In genomic region chr4:163755013-163755412, GRCh38 we compare ENCODE assay signal across 8 cellular contexts.
DNase-seq lines count a peak whose midpoint lies in the region; ATAC-seq and TF ChIP-seq lines count a peak whose summit lies in the region.

No MANE protein-coding gene starts in this region.

- no peaks in the 10 kb centered on the region for H3K27me3 ChIP-seq in CD4-positive, alpha-beta memory T cell (ENCODE audit: insufficient read depth, low read length)

- H3K4me3 Mint-ChIP-seq in CD4-positive, alpha-beta memory T cell: peak overlapping the region in 2 of 8 donors; percentile 29 to 39

- H3K27me3 Mint-ChIP-seq in CD4-positive, alpha-beta memory T cell: peaks cover 0 to 2% of the 10 kb centered on the region in 2 donors

- H3K4me3 ChIP-seq in CD4-positive, alpha-beta memory T cell (ENCODE audit: low read length in 2 of 2): no peak overlapping the region
- no peak overlapping the region for H3K4me3 ChIP-seq in retinal pigment epithelial cell (ENCODE audit: low read length)

- H3K36me3 Mint-ChIP-seq in CD4-positive, alpha-beta memory T cell: no peaks in the 10 kb centered on the region

- TF ChIP-seq CTCF in VCaP (conservative IDR thresholded peaks at IDR 0.05) (peak; percentile 28; the same call in 1 of the 2 replicates), retinal pigment epithelial cell (conservative IDR thresholded peaks at IDR 0.05; ENCODE audit: low read depth, low read length) (peak; percentile 69)

- H3K9me3 ChIP-seq in CD4-positive, alpha-beta memory T cell (ENCODE audit: control insufficient read depth in 1 of 2, low read length in 2 of 2): no peaks in the 10 kb centered on the region

- CTCF ChIA-PET in CD4-positive, alpha-beta memory T cell (lab: Charles Lee; ENCODE audit: partially characterized antibody): interaction anchor here (1.1 to 11.6 kb wide), 5 partner anchors 9 to 203 kb away, joined by 4 to 132 read pairs (median 9); no protein-coding TSS in a partner anchor

- DNase-seq in CD4-positive, alpha-beta memory T cell: peak in 4 of 5 donors; percentile 32 to 43 (median 38)
- DNase-seq in retinal pigment epithelial cell (ENCODE audit: low read depth) (peak; percentile 5), erythroblast (lab: John Stamatoyannopoulos, UW) (no peak), left lobe of liver (ENCODE audit: low spot score) (no peak), DMS153 (lab: John Stamatoyannopoulos, UW) (no peak)

- peaks cover 0 to 8% (median 3%) of the 10 kb centered on the region in 4 donors for H3K4me1 Mint-ChIP-seq in CD4-positive, alpha-beta memory T cell

- ATAC-seq in GM19463 (IDR thresholded peaks at IDR 0.05; ENCODE audit: unreplicated experiment) (peak; percentile 78), HG03469 (IDR thresholded peaks at IDR 0.05; ENCODE audit: unreplicated experiment) (peak; percentile 53), left lobe of liver (no peak)

- TF ChIP-seq POLR2A in erythroblast (IDR thresholded peaks at IDR 0.05; ENCODE audit: low read length): no peak

- H3K27ac Mint-ChIP-seq in CD4-positive, alpha-beta memory T cell: no peak overlapping the region

- POLR2A ChIA-PET in CD4-positive, alpha-beta memory T cell (lab: Charles Lee; ENCODE audit: partially characterized antibody): no interaction called here

- no peaks in the 10 kb centered on the region for H3K4me1 ChIP-seq in CD4-positive, alpha-beta memory T cell (ENCODE audit: insufficient read depth, low read length)

- intact Hi-C loops in CD4-positive, alpha-beta memory T cell (cut with micrococcal nuclease): loop anchor here (1.0 to 10.0 kb wide), 6 partner anchors 74 to 980 kb away; no protein-coding TSS in a partner anchor

- peaks cover 0 to 2% (median 0%) of the 10 kb centered on the region in 8 donors for H3K9me3 Mint-ChIP-seq in CD4-positive, alpha-beta memory T cell

- no peaks in the 10 kb centered on the region for H3K36me3 ChIP-seq in CD4-positive, alpha-beta memory T cell (ENCODE audit: insufficient read depth, low read length)

- no peak overlapping the region for H3K27ac ChIP-seq in CD4-positive, alpha-beta memory T cell (ENCODE audit: low read depth, low read length)
- no peak overlapping the region for H3K27ac ChIP-seq in VCaP

Comparison
In these comparisons a context has a peak if more than half of its experiments do, and no peak if none do; other contexts are left out.
1. DNase-seq: peak in CD4-positive, alpha-beta memory T cell (4 of 5) and retinal pigment epithelial cell (single experiment); none in erythroblast (0 of 2), left lobe of liver (single experiment) and DMS153 (single experiment).